Comparison of ENCODE assay signal across 19 cellular contexts in the genomic region with DNA sequence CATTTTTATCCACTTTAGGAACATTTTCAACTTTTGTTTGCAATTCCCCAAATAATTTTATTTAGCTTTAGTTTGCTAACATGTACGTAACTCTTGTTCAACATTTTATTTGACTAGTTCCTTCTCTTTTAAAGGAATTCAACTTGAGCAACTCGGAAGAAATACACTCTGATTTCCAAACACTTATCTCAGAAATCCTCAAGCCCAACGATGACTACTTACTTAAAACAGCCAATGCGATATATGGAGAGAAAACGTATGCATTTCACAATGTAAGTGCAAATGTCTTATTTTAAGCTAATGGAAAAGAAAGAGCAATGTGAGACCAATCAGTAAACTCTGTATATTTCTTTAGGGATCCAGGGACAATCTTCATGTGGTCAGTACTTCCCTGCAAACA. TPM values are rescaled to one million over a fixed set of nuclear protein-coding genes. Genes with fewer than 3 reads are reported as not detected.
A peak's percentile ranks its signal among the peaks of the same experiment; 100 is the strongest.
DNase-seq lines count a peak whose midpoint lies in the region; FAIRE-seq and TF ChIP-seq lines count a peak whose summit lies in the region.
"Had no signal": no experiment of that assay in that cellular context is flagged by ENCODE, and none has a peak within 500 bp of the region (broad histone marks: within the 10 kb centered on the region; RNA-seq: fewer than 3 reads in every experiment).

No MANE protein-coding gene starts in this region.

- H3K27me3 ChIP-seq in adipocyte (replicated peaks; ENCODE audit: control insufficient read depth, insufficient read depth, low read length): no peaks in the 10 kb centered on the region
- H3K27me3 ChIP-seq in neutrophil: no peaks in the 10 kb centered on the region
- H3K27me3 ChIP-seq in thyroid gland: no peaks in the 10 kb centered on the region
- H3K27me3 ChIP-seq: BLaER1 had no signal

- DNase-seq in NOMO-1 treated with DMSO at 0.1 percent for 48 hours (lab: John Stamatoyannopoulos, UW; ENCODE audit: unreplicated experiment) (peak; percentile 58), NOMO-1 treated with dmso at 0.1 percent for 144 hours (lab: John Stamatoyannopoulos, UW; ENCODE audit: unreplicated experiment) (no peak), MV-4-11 (lab: John Stamatoyannopoulos, UW) (peak; percentile 12), adipocyte (ENCODE audit: low read depth) (peak; percentile 9), GM19239 (ENCODE audit: insufficient read length, low spot score) (no peak), caudate nucleus (lab: John Stamatoyannopoulos, UW) (no peak), thyroid gland (no peak)
- DNase-seq: 8988T; AML-193; CD4-positive, alpha-beta T cell; DMS153; DMS79 treated with DMSO at 0.1 percent for 48 hours; EL; GOT3; H9 had no signal

- FAIRE-seq in GM19239 (lab: Jason Lieb, UNC): no peak
- FAIRE-seq: G401.6, GM12891 had no signal

- no peaks in the 10 kb centered on the region for H3K9me3 ChIP-seq in adipocyte (ENCODE audit: control insufficient read depth, low read length)
- no peaks in the 10 kb centered on the region for H3K9me3 ChIP-seq in neutrophil
- H3K9me3 ChIP-seq in thyroid gland: no peaks in the 10 kb centered on the region
- H3K9me3 ChIP-seq: BLaER1 had no signal

- intact Hi-C loops in thyroid gland (cut with DNase I): no loop called here

- TF ChIP-seq CTCF in neutrophil (IDR thresholded peaks at IDR 0.05): no peak
- TF ChIP-seq CTCF in thyroid gland (IDR thresholded peaks at IDR 0.05): no peak

- H3K4me1 ChIP-seq in adipocyte (ENCODE audit: control insufficient read depth, insufficient read depth, low read length): no peaks in the 10 kb centered on the region
- H3K4me1 ChIP-seq in neutrophil (ENCODE audit: control insufficient read depth in 1 of 2, insufficient read depth in 1 of 2, low read depth in 1 of 2, low read length in 1 of 2): peaks cover 65 to 84% of the 10 kb centered on the region in 2 experiments
- H3K4me1 ChIP-seq in thyroid gland: no peaks in the 10 kb centered on the region
- H3K4me1 ChIP-seq: BLaER1 had no signal

- TF ChIP-seq POLR2A in thyroid gland (IDR thresholded peaks at IDR 0.05): no peak

- 53 to 59% methylated on average over 5 of the region's 5 CpGs for WGBS in thyroid gland, 2 donors

- H3K4me3 ChIP-seq in adipocyte (ENCODE audit: low read length): no peak overlapping the region
- H3K4me3 ChIP-seq in neutrophil (ENCODE audit: low read depth in 1 of 2, low read length in 1 of 2): peak overlapping the region in 1 of 2 experiments; percentile 37
- no peak overlapping the region for H3K4me3 ChIP-seq in thyroid gland (replicated peaks in 1 of 3)
- H3K4me3 ChIP-seq: BLaER1 had no signal

- no peak overlapping the region for H3K9ac ChIP-seq in adipocyte (ENCODE audit: low read length)
- H3K9ac ChIP-seq: BLaER1 had no signal

- H3K36me3 ChIP-seq in adipocyte (ENCODE audit: control insufficient read depth, insufficient read depth, low read length, severe bottlenecking) (no peaks in the 10 kb centered on the region), neutrophil (no peaks in the 10 kb centered on the region), thyroid gland (no peaks in the 10 kb centered on the region)
- H3K36me3 ChIP-seq: BLaER1 had no signal

- H3K27ac ChIP-seq in neutrophil (peak overlapping the region; percentile 78), caudate nucleus (ENCODE audit: low read depth, low read length) (no peak overlapping the region), thyroid gland (no peak overlapping the region)
- H3K27ac ChIP-seq: BLaER1 had no signal

RNA-seq across cellular contexts. Expression of a gene that starts 10.1 kb away (rescaled TPM):
- not detected for total RNA-seq in thyroid gland
- total RNA-seq: CD4-positive, alpha-beta T cell; H9 had no signal

RNA-seq across cellular contexts. Expression of a gene that starts 30.3 kb away (rescaled TPM):
- under 1 TPM in 2 of 4 donors, not detected in 2; 0.22 to 0.67 TPM for total RNA-seq in thyroid gland
- total RNA-seq: H9 had no signal

RNA-seq across cellular contexts. Expression of a gene that starts 31.3 kb away (rescaled TPM):
- total RNA-seq in thyroid gland: under 1 TPM in 1 of 4 donors, not detected in 3; 0.34 TPM
- total RNA-seq: CD4-positive, alpha-beta T cell had no signal

RNA-seq across cellular contexts. Expression of a gene that starts 52.0 kb away (rescaled TPM):
- 1 to 10 TPM; 2.8 to 8.8 (median 5.3) TPM for total RNA-seq in thyroid gland

Comparison
In these comparisons a context has a peak if more than half of its experiments do, and no peak if none do; other contexts are left out.
1. DNase-seq: peak in NOMO-1 treated with DMSO at 0.1 percent for 48 hours (single experiment), MV-4-11 (single experiment) and adipocyte (single experiment); none in NOMO-1 treated with dmso at 0.1 percent for 144 hours (single experiment), GM19239 (single experiment), caudate nucleus (0 of 61) and thyroid gland (0 of 2).